8 cellular contexts compared by ENCODE assay signal in genomic region chr20:62804021-62804631, GRCh38. TPM values are rescaled to one million over a fixed set of nuclear protein-coding genes. Genes with fewer than 3 reads are reported as not detected.
DNase-seq lines count a peak whose midpoint lies in the region; ATAC-seq and TF ChIP-seq lines count a peak whose summit lies in the region.

No MANE protein-coding gene starts in this region.

- no peak overlapping the region for H3K27ac ChIP-seq in HL-60 (replicated peaks)

- CTCF ChIA-PET in Calu3 (lab: Charles Lee) = interaction anchor here (1.4 to 1.6 kb wide), 2 partner anchors 10 to 19 kb away, joined by 5 to 10 read pairs; no protein-coding TSS in a partner anchor

- DNase-seq in Calu3 = no peak
- no peak for DNase-seq in HL-60 (ENCODE audit: low read depth in 1 of 2, low spot score in 1 of 2)
- no peak for DNase-seq in astrocyte of the spinal cord (ENCODE audit: low read depth, low spot score)
- peak; percentile 55 for DNase-seq in midbrain (lab: John Stamatoyannopoulos, UW)
- no peak for DNase-seq in NCI-H1105 treated with DMSO at 0.1 percent for 48 hours (lab: John Stamatoyannopoulos, UW)
- no peak for DNase-seq in SW480 (ENCODE audit: low spot score)
- no peak for DNase-seq in T1000 (lab: John Stamatoyannopoulos, UW)

- peak overlapping the region; percentile 85 for H3K4me3 ChIP-seq in HL-60 (replicated peaks; ENCODE audit: insufficient read depth, low read length)
- H3K4me3 ChIP-seq in astrocyte of the spinal cord (ENCODE audit: low read depth, low read length) = peak overlapping the region; percentile 70

- intact Hi-C loops in Calu3 (cut with micrococcal nuclease; ENCODE audit: unreplicated experiment) = no loop called here

- no peaks in the 10 kb centered on the region for H3K9me3 Mint-ChIP-seq in Calu3 (ENCODE audit: low read depth, unreplicated experiment)

- TF ChIP-seq CTCF in Calu3 (IDR thresholded peaks at IDR 0.05; ENCODE audit: unreplicated experiment) (no peak), HL-60 (IDR thresholded peaks at IDR 0.05; ENCODE audit: insufficient read depth, low read length) (no peak), astrocyte of the spinal cord (IDR thresholded peaks at IDR 0.05; ENCODE audit: low read depth, low read length) (no peak)

- no TSS peak for BruUV-seq in Calu3 (replicated peaks; lab: Mats Ljungman, UMichigan)

- H3K4me3 Mint-ChIP-seq in Calu3 (ENCODE audit: low read depth, unreplicated experiment) = peak overlapping the region; percentile 92

- H3K4me1 Mint-ChIP-seq in Calu3 (ENCODE audit: low read depth, unreplicated experiment) = peaks cover 31% of the 10 kb centered on the region

- ATAC-seq in HG02885 (IDR thresholded peaks at IDR 0.05; ENCODE audit: poor library complexity, unreplicated experiment) = no peak

- H3K27me3 Mint-ChIP-seq in Calu3 (ENCODE audit: unreplicated experiment) = no peaks in the 10 kb centered on the region

- peak overlapping the region; percentile 94 for H3K27ac Mint-ChIP-seq in Calu3 (ENCODE audit: unreplicated experiment)

- H3K27me3 ChIP-seq in HL-60 (ENCODE audit: insufficient read depth, poor library complexity, severe bottlenecking) = no peaks in the 10 kb centered on the region

- peaks cover 79% of the 10 kb centered on the region for H3K36me3 Mint-ChIP-seq in Calu3 (ENCODE audit: insufficient read depth, unreplicated experiment)

- in situ Hi-C loops in astrocyte of the spinal cord (cut with HindIII; ENCODE audit: low sequenced_read_pairs) = no loop called here

RNA-seq across cellular contexts. Expression of gene OGFR, which starts 0.5 kb away (rescaled TPM):
- 80.1 and 98.2 TPM in 2 replicates for total RNA-seq in Calu3 (2022)

RNA-seq across cellular contexts. Expression of gene MRGBP, which starts 7.9 kb away (rescaled TPM):
- total RNA-seq in Calu3 (2022) = 28.9 and 31.8 TPM in 2 replicates

RNA-seq across cellular contexts. Expression of gene COL9A3, which starts 12.7 kb away (rescaled TPM):
- total RNA-seq in Calu3 (2022) = 2.7 TPM in 2 replicates

RNA-seq across cellular contexts. Expression of gene TCFL5, which starts 57.5 kb away (rescaled TPM):
- 18.9 and 22.3 TPM in 2 replicates for total RNA-seq in Calu3 (2022)
